Comparison of ENCODE assay signal across 8 cellular contexts in the genomic region with DNA sequence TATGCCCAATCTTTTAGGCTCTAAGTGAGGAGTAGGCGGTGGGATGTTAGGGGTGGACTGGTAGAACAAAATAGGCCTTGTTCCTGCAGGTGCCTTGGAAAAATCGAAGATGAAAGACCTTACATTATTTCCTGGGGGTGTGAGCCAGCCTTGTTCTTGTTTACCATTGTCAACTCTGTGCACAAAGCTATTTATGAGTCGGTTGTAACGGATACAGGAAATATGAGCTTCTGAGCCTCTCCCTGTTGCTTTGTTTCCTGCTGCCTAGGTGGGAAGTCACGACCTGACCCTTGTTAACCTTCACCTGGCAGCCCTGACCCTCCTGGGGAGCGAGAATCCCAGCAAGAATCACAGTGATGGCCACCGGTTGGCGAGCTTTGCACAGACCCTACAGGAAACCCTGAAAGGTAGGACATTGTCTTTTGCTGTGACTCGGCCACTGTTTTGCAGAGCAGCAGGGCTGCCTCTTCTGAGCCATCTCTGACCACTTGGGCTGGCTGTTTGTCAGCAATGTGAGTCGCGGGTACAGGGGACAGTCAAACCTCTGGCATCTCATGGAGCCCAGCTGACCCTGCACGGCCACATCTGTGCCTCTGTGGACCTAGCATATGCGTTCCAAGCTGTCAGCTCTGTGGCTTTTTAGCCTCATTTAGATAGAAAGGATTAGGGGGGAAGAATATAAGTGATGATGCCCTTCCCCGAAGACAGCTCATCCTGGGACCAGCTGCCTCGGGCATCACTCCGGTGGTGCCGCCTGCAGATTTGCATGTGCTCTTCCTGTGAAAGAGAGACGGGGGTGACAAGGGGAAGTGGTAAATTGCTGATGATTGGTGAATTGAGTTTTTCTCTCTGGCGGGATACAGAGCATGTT.
DNase-seq lines count a peak whose midpoint lies in the region; ATAC-seq and TF ChIP-seq lines count a peak whose summit lies in the region.

No MANE protein-coding gene starts in this region.

- H3K36me3 Mint-ChIP-seq in activated naive CD4-positive, alpha-beta T cell treated with anti-CD3 and anti-CD28 coated beads, Interleukin-2, amount 50 U/mL, for 72 hours = peaks cover 0 to 10% of the 10 kb centered on the region in 2 donors

- DNase-seq in NCI-H2107 treated with DMSO at 0.1 percent for 48 hours (lab: John Stamatoyannopoulos, UW; ENCODE audit: unreplicated experiment) (peak; percentile 89), pons (ENCODE audit: low spot score) (peak; percentile 69), coronary artery (ENCODE audit: low spot score) (no peak), GF-D8 (lab: John Stamatoyannopoulos, UW) (no peak)
- peak in 1 of 2 donors; percentile 19 for DNase-seq in activated naive CD4-positive, alpha-beta T cell treated with anti-CD3 and anti-CD28 coated beads, Interleukin-2, amount 50 U/mL, for 72 hours (ENCODE audit: low spot score in 2 of 2)
- no peak for DNase-seq in effector CD8-positive, alpha-beta T cell (lab: John Stamatoyannopoulos, UW)

- ATAC-seq in GM19438 (IDR thresholded peaks at IDR 0.05; ENCODE audit: low read depth, unreplicated experiment) = peak; percentile 36
- peak; percentile 18 to 47 for ATAC-seq in activated naive CD4-positive, alpha-beta T cell treated with anti-CD3 and anti-CD28 coated beads, Interleukin-2, amount 50 U/mL, for 72 hours

- peak overlapping the region; percentile 56 for H3K27ac ChIP-seq in C4-2B
- peak overlapping the region in 1 of 2 donors; percentile 49 for H3K27ac ChIP-seq in coronary artery

- no peak overlapping the region for H3K4me3 ChIP-seq in coronary artery

- TF ChIP-seq CTCF in C4-2B (conservative IDR thresholded peaks at IDR 0.05) (no peak), coronary artery (IDR thresholded peaks at IDR 0.05) (no peak)

- peak overlapping the region; percentile 65 to 74 for H3K27ac Mint-ChIP-seq in activated naive CD4-positive, alpha-beta T cell treated with anti-CD3 and anti-CD28 coated beads, Interleukin-2, amount 50 U/mL, for 72 hours

- no peaks in the 10 kb centered on the region for H3K9me3 Mint-ChIP-seq in activated naive CD4-positive, alpha-beta T cell treated with anti-CD3 and anti-CD28 coated beads, Interleukin-2, amount 50 U/mL, for 72 hours

Comparison
In these comparisons a context has a peak if more than half of its experiments do, and no peak if none do; other contexts are left out.
1. DNase-seq: peak in NCI-H2107 treated with DMSO at 0.1 percent for 48 hours (single experiment) and pons (single experiment); none in coronary artery (single experiment), effector CD8-positive, alpha-beta T cell (single experiment) and GF-D8 (single experiment).